In the genomic region with DNA sequence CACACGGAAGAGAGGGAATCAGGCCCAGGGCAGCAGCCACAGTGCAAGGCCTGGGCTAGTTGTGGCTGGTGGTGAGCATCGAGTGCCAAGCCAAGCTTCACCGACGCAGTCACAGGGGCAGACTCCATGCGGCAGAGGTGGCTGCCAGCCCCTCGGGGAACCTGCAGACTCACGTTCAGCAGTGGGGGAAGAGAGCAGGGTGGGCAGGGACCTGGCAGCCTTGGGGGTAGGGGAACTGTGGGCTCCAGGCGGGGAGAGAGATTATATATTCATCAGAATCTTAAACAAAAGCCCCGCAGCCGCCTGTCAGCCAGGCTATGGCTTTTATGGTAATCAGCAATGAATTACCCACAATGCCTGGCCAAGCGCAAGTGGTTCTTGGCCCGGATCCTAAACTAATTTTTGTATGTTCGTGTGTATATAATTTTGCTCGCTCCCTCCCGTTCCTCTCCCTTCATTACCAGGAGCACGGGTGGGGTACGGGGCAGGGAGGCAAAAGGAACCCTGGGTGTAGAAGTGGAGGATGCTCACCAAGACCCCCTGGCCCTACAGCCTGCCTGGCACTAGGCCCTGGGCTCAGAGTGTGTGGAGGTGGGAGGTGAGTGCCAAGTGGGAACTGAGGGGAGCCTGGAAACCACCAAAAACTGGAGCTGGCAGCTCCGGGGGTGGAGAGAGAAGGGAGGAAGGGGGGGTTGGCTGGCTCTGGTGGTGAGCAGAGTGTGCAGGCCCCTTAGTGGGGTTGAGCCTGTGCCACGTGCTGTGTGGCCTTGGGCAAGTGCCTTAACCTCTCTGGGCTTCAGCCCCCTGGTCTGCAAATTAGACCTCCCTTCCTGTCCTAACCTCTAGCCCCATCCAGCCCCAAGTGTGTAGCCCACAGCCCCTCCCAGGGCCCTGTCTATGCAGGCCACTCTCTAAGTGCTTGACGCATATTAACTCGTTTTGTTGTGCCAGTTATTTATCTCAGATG, we compare ENCODE assay signal across 9 cellular contexts. TPM values are rescaled to one million over a fixed set of nuclear protein-coding genes. Genes with fewer than 3 reads are reported as not detected.
DNase-seq lines count a peak whose midpoint lies in the region; ATAC-seq, FAIRE-seq and TF ChIP-seq lines count a peak whose summit lies in the region.
"Had no signal": no experiment of that assay in that cellular context is flagged by ENCODE, and none has a peak within 500 bp of the region (broad histone marks: within the 10 kb centered on the region; RNA-seq: fewer than 3 reads in every experiment).

No MANE protein-coding gene starts in this region.

- peak; percentile 78 for TF ChIP-seq POLR2A in GM12892 (IDR thresholded peaks at IDR 0.05; ENCODE audit: low read depth, low read length)

- ATAC-seq in GM21367 (IDR thresholded peaks at IDR 0.05; ENCODE audit: unreplicated experiment) = no peak
- no peak for ATAC-seq in HG02588 (IDR thresholded peaks at IDR 0.05; ENCODE audit: unreplicated experiment)
- no peak for ATAC-seq in HG03460 (IDR thresholded peaks at IDR 0.05; ENCODE audit: unreplicated experiment)

- TF ChIP-seq CTCF in fibroblast of villous mesenchyme (IDR thresholded peaks at IDR 0.05; ENCODE audit: insufficient read depth, low read depth, low read length) = no peak

- H3K4me3 ChIP-seq in fibroblast of villous mesenchyme (ENCODE audit: low read depth, low read length) = no peak overlapping the region

- no peak for FAIRE-seq in GM12892 (lab: Jason Lieb, UNC)

- no peak for DNase-seq in GM12892 (ENCODE audit: insufficient read length)
- peak; percentile 41 for DNase-seq in RPMI7951 (ENCODE audit: low read depth)
- peak; percentile 40 for DNase-seq in fibroblast of villous mesenchyme (ENCODE audit: low read depth)
- peak; percentile 60 for DNase-seq in pulmonary artery endothelial cell (ENCODE audit: low read depth, low spot score)
- DNase-seq in stimulated activated CD4-positive, alpha-beta T cell treated with anti-CD3 and anti-CD28 coated beads, Interleukin-2, amount 100 ng/mL, for 24 hours = no peak
- DNase-seq: activated naive CD8-positive, alpha-beta T cell treated with anti-CD3 and anti-CD28 coated beads, Interleukin-2, amount 10 ng/mL, durations not matched to agents 7 days and 5 days had no signal

RNA-seq across cellular contexts. Expression of gene PTPRS, which starts 31.9 kb away (rescaled TPM):
- 15.0 TPM for polyA plus RNA-seq in GM12892 (2012; ENCODE audit: missing spikeins)
- total RNA-seq in RPMI7951 (2014; rRNA removed; shearing (Covaris generic)) = 44.9 and 45.8 TPM in 2 replicates
- total RNA-seq in fibroblast of villous mesenchyme = 114 and 123 TPM in 2 replicates
- 11.9 and 28.0 TPM in 2 replicates for total RNA-seq in pulmonary artery endothelial cell

Comparison
In these comparisons a context has a peak if more than half of its experiments do, and no peak if none do; other contexts are left out.
1. DNase-seq: peak in RPMI7951 (single experiment), fibroblast of villous mesenchyme (single experiment) and pulmonary artery endothelial cell (single experiment); none in GM12892 (single experiment) and stimulated activated CD4-positive, alpha-beta T cell treated with anti-CD3 and anti-CD28 coated beads, Interleukin-2, amount 100 ng/mL, for 24 hours (0 of 2).